ENCODE assay signal across 25 cellular contexts in the genomic region with DNA sequence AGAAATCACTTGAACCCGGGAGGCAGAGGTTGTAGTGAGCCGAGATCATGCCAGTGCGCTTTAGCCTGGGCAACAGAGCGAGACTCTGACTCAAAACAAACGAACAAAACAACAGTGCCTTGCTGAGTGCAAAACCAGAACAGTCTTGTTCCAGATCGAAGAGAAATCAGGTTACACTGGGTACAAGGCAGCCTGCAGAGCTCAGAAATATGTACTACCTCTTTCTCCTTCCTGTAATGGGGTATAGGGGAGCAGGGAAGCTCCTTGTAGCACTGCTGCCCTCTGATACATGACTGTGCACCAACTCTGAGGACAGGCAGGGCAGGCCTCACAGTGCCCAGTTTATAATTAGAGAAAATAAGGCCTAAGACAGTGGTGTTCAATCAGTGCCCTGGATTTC. TPM values are rescaled to one million over a fixed set of nuclear protein-coding genes. Genes with fewer than 3 reads are reported as not detected.
A peak's percentile ranks its signal among the peaks of the same experiment; 100 is the strongest.
DNase-seq lines count a peak whose midpoint lies in the region; ATAC-seq, FAIRE-seq and TF ChIP-seq lines count a peak whose summit lies in the region.
"Had no signal": no experiment of that assay in that cellular context is flagged by ENCODE, and none has a peak within 500 bp of the region (broad histone marks: within the 10 kb centered on the region; RNA-seq: fewer than 3 reads in every experiment).

No MANE protein-coding gene starts in this region.

- H2BK15ac ChIP-seq in mesenchymal stem cell (ENCODE audit: low read depth, poor library complexity, severe bottlenecking) = no peak overlapping the region

- H2AK5ac ChIP-seq in mesenchymal stem cell (ENCODE audit: low read length, severe bottlenecking) = peak overlapping the region; percentile 5

- H3K9ac ChIP-seq in GM12878 (ENCODE audit: control insufficient read depth, insufficient read depth, low read length) (no peak overlapping the region), mesenchymal stem cell (ENCODE audit: low read length) (peak overlapping the region; percentile 20)

- no peaks in the 10 kb centered on the region for H3K9me3 ChIP-seq in GM12878 (replicated peaks; ENCODE audit: control insufficient read depth, insufficient read depth, low read length)
- no peaks in the 10 kb centered on the region for H3K9me3 ChIP-seq in mesenchymal stem cell (ENCODE audit: control insufficient read depth, low read length)
- H3K9me3 ChIP-seq in upper lobe of right lung = no peaks in the 10 kb centered on the region
- no peaks in the 10 kb centered on the region for H3K9me3 ChIP-seq in CD8-positive, alpha-beta T cell (ENCODE audit: low read length)
- H3K9me3 ChIP-seq: sigmoid colon, thyroid gland had no signal

- BruUV-seq in GM12878 (replicated peaks; lab: Mats Ljungman, UMichigan) = no TSS peak

- peak overlapping the region in 1 of 2 experiments; percentile 69 for H3K4ac ChIP-seq in mesenchymal stem cell (ENCODE audit: low read depth in 1 of 2, low read length in 2 of 2)

- H3K18ac ChIP-seq in mesenchymal stem cell (ENCODE audit: low read depth in 1 of 2, low read length in 2 of 2) = peak overlapping the region; percentile 28 to 80

- peaks cover 7% of the 10 kb centered on the region for H3K27me3 Mint-ChIP-seq in HFFc6 (ENCODE audit: insufficient read depth)
- H3K27me3 Mint-ChIP-seq in CD8-positive, alpha-beta T cell (ENCODE audit: low read depth) = no peaks in the 10 kb centered on the region
- H3K27me3 Mint-ChIP-seq: activated CD4-positive, alpha-beta memory T cell treated with anti-CD3 and anti-CD28 coated beads for 36 hours; B cell; naive thymus-derived CD4-positive, alpha-beta T cell; T-cell had no signal

- no peak overlapping the region for H2BK12ac ChIP-seq in mesenchymal stem cell (ENCODE audit: low read length in 2 of 2)

- TF ChIP-seq RAD21 in GM12878 (IDR thresholded peaks at IDR 0.05; ENCODE audit: insufficient read depth, low read depth, low read length) = no peak

- H3K36me3 ChIP-seq in GM12878 (ENCODE audit: control insufficient read depth in 2 of 2, insufficient read depth in 2 of 2, low read length in 1 of 2) = no peaks in the 10 kb centered on the region
- H3K36me3 ChIP-seq in mesenchymal stem cell (ENCODE audit: control insufficient read depth in 1 of 2, insufficient read depth in 2 of 2, low read depth in 1 of 2, low read length in 2 of 2) = peaks cover 39 to 72% of the 10 kb centered on the region in 2 experiments
- peaks cover 84% of the 10 kb centered on the region for H3K36me3 ChIP-seq in upper lobe of right lung
- H3K36me3 ChIP-seq in CD8-positive, alpha-beta T cell (ENCODE audit: insufficient read depth, low read length) = peaks cover 13% of the 10 kb centered on the region

- no peak for TF ChIP-seq POLR2A in GM12878 (IDR thresholded peaks at IDR 0.05; ENCODE audit: low read depth, low read length)

- no peaks in the 10 kb centered on the region for H3K9me3 Mint-ChIP-seq in HFFc6
- no peaks in the 10 kb centered on the region for H3K9me3 Mint-ChIP-seq in CD8-positive, alpha-beta T cell
- H3K9me3 Mint-ChIP-seq: activated CD4-positive, alpha-beta memory T cell treated with anti-CD3 and anti-CD28 coated beads for 36 hours; T-cell had no signal

- 34% methylated on average over 6 of the region's 6 CpGs for WGBS in GM12878 (ENCODE audit: insufficient coverage, insufficient replicate concordance, low lambda C conversion rate, missing lambda C conversion rate)
- WGBS in mesenchymal stem cell = 98% methylated on average over 6 of the region's 6 CpGs

- peaks cover 64% of the 10 kb centered on the region for H3K36me3 Mint-ChIP-seq in HFFc6 (ENCODE audit: low read depth)
- peaks cover 77% of the 10 kb centered on the region for H3K36me3 Mint-ChIP-seq in CD8-positive, alpha-beta T cell

- intact Hi-C loops in GM12878 (cut with micrococcal nuclease; ENCODE audit: unreplicated experiment) (no loop called here), upper lobe of right lung (cut with DNase I) (no loop called here)
- intact Hi-C loops in CD8-positive, alpha-beta T cell (cut with DNase I, micrococcal nuclease) = no loop called here

- in situ Hi-C loops in GM12878 (cut with MboI) = no loop called here

- H2BK5ac ChIP-seq in mesenchymal stem cell (ENCODE audit: low read depth, low read length, poor library complexity, severe bottlenecking) = no peak overlapping the region

- peak overlapping the region; percentile 66 for H2AFZ ChIP-seq in GM12878 (ENCODE audit: control insufficient read depth, low read depth, low read length)
- H2AFZ ChIP-seq in mesenchymal stem cell (ENCODE audit: low read depth, low read length) = no peak overlapping the region

- H3K27ac ChIP-seq in GM12878 (ENCODE audit: control insufficient read depth, insufficient read depth) = no peak overlapping the region
- H3K27ac ChIP-seq in mesenchymal stem cell (ENCODE audit: low read length, poor library complexity, severe bottlenecking) = no peak overlapping the region
- H3K27ac ChIP-seq in upper lobe of right lung = no peak overlapping the region
- H3K27ac ChIP-seq in CD8-positive, alpha-beta T cell (ENCODE audit: low read depth, low read length) = no peak overlapping the region
- H3K27ac ChIP-seq: sigmoid colon had no signal

- H3K4me3 ChIP-seq in GM12878 = no peak overlapping the region
- no peak overlapping the region for H3K4me3 ChIP-seq in mesenchymal stem cell (ENCODE audit: insufficient read depth in 1 of 2, low read depth in 1 of 2, low read length in 2 of 2)
- no peak overlapping the region for H3K4me3 ChIP-seq in upper lobe of right lung
- H3K4me3 ChIP-seq in CD8-positive, alpha-beta T cell (ENCODE audit: low read depth, low read length) = no peak overlapping the region
- H3K4me3 ChIP-seq: lung, sigmoid colon, thyroid gland had no signal

- no peak overlapping the region for H3K14ac ChIP-seq in mesenchymal stem cell (ENCODE audit: low read length in 2 of 2)

- H3K27me3 ChIP-seq in GM12878 (replicated peaks in 1 of 2; ENCODE audit: control insufficient read depth in 2 of 2, insufficient read depth in 2 of 2, low read length in 1 of 2) (no peaks in the 10 kb centered on the region), mesenchymal stem cell (ENCODE audit: control insufficient read depth in 1 of 2, insufficient read depth in 1 of 2, low read length in 2 of 2) (no peaks in the 10 kb centered on the region), upper lobe of right lung (no peaks in the 10 kb centered on the region)
- no peaks in the 10 kb centered on the region for H3K27me3 ChIP-seq in CD8-positive, alpha-beta T cell (ENCODE audit: insufficient read depth, low read length)
- H3K27me3 ChIP-seq: foreskin keratinocyte, sigmoid colon, thyroid gland had no signal

- POLR2A ChIA-PET in GM12878 (lab: Charles Lee) = interaction anchor here (0.6 kb wide), 1 partner anchor 305 kb away, joined by 4 read pairs; no protein-coding TSS in a partner anchor
- POLR2A ChIA-PET in CD8-positive, alpha-beta T cell (lab: Charles Lee) = no interaction called here

- peaks cover 6% of the 10 kb centered on the region for H3K79me1 ChIP-seq in mesenchymal stem cell (replicated peaks; ENCODE audit: low read length, poor library complexity, severe bottlenecking)

- H4K20me1 ChIP-seq in GM12878 (ENCODE audit: control insufficient read depth, insufficient read depth) = no peaks in the 10 kb centered on the region

- FAIRE-seq in GM12878 (lab: Jason Lieb, UNC) = no peak
- FAIRE-seq: bronchial epithelial cell, GM18507, islet of Langerhans had no signal

- DNase-seq in HFFc6 = no peak
- DNase-seq in GM12878 (ENCODE audit: low read depth, low spot score) = peak; percentile 2
- no peak for DNase-seq in mesenchymal stem cell
- peak; percentile 13 for DNase-seq in upper lobe of right lung
- DNase-seq in NCI-H226 = no peak
- no peak for DNase-seq in T-helper 1 cell
- no peak for DNase-seq in CD8-positive, alpha-beta T cell
- DNase-seq: activated CD4-positive, alpha-beta memory T cell treated with anti-CD3 and anti-CD28 coated beads for 36 hours; activated gamma-delta T cell treated with Interleukin-2 at 50 U/mL for 16 hours; activated T-cell treated with anti-CD3 and anti-CD28 coated beads for 4 hours; foreskin keratinocyte; hippocampal formation; naive thymus-derived CD4-positive, alpha-beta T cell; NCI-H1436; NCI-H2171; SHP77 treated with DMSO at 0.1 percent for 48 hours; stimulated activated naive CD4-positive, alpha-beta T cell; T-cell had no signal

- H3K4me1 Mint-ChIP-seq in HFFc6 (ENCODE audit: low read depth) = peaks cover 68% of the 10 kb centered on the region
- H3K4me1 Mint-ChIP-seq in CD8-positive, alpha-beta T cell (ENCODE audit: low read depth) = no peaks in the 10 kb centered on the region
- H3K4me1 Mint-ChIP-seq: naive thymus-derived CD4-positive, alpha-beta T cell; T-cell had no signal

- peak overlapping the region; percentile 85 for H4K91ac ChIP-seq in mesenchymal stem cell (ENCODE audit: low read length)

- CTCF ChIA-PET in GM12878 (lab: Yijun Ruan, JAX) = interaction anchor here (1.6 kb wide), 1 partner anchor 34 kb away, joined by 4 read pairs; no protein-coding TSS in a partner anchor
- CTCF ChIA-PET in CD8-positive, alpha-beta T cell (lab: Charles Lee) = no interaction called here

- H3K27ac Mint-ChIP-seq in HFFc6 = peak overlapping the region; percentile 88
- no peak overlapping the region for H3K27ac Mint-ChIP-seq in CD8-positive, alpha-beta T cell
- H3K27ac Mint-ChIP-seq: activated CD4-positive, alpha-beta memory T cell treated with anti-CD3 and anti-CD28 coated beads for 36 hours; B cell; T-cell had no signal

- TF ChIP-seq CTCF in HFFc6 (IDR thresholded peaks at IDR 0.05) (no peak), GM12878 (IDR thresholded peaks at IDR 0.05 in 2 of 3, conservative IDR thresholded peaks at IDR 0.05 in 1 of 3; ENCODE audit: control insufficient read depth in 2 of 3, extremely low read depth in 1 of 3, insufficient read depth in 1 of 3, low read depth in 3 of 3, low read length in 3 of 3) (no peak), upper lobe of right lung (IDR thresholded peaks at IDR 0.05) (no peak)
- TF ChIP-seq CTCF in CD8-positive, alpha-beta T cell (IDR thresholded peaks at IDR 0.05) = no peak

- no peak for TF ChIP-seq EP300 in GM12878 (IDR thresholded peaks at IDR 0.05; ENCODE audit: borderline replicate concordance in 1 of 2, control insufficient read depth in 1 of 2, low read depth in 2 of 2, low read length in 2 of 2)

- H4K8ac ChIP-seq in mesenchymal stem cell (ENCODE audit: low read length) = peak overlapping the region; percentile 19

- ATAC-seq in GM12878 = peak; percentile 31; the same call in 1 of the 3 replicates
- ATAC-seq in upper lobe of right lung = peak; percentile 58
- no peak for ATAC-seq in CD8-positive, alpha-beta T cell
- ATAC-seq: foreskin keratinocyte; naive thymus-derived CD4-positive, alpha-beta T cell; T-cell had no signal

- peak overlapping the region in 1 of 2 experiments; percentile 16 for H3K23ac ChIP-seq in mesenchymal stem cell (ENCODE audit: low read length in 2 of 2)

- H3K4me1 ChIP-seq in GM12878 (ENCODE audit: control insufficient read depth, insufficient read depth, low read length) (peaks cover 7% of the 10 kb centered on the region; the same call in 1 of the 2 replicates), mesenchymal stem cell (ENCODE audit: control insufficient read depth, insufficient read depth, low read depth, low read length) (peaks cover 8% of the 10 kb centered on the region), upper lobe of right lung (peaks cover 6% of the 10 kb centered on the region)
- no peaks in the 10 kb centered on the region for H3K4me1 ChIP-seq in CD8-positive, alpha-beta T cell (ENCODE audit: insufficient read depth, low read length)
- H3K4me1 ChIP-seq: sigmoid colon had no signal

- SMC1A ChIA-PET in GM12878 (lab: Charles Lee; ENCODE audit: uncharacterized antibody, unreplicated experiment) = interaction anchor here (0.6 kb wide), 1 partner anchor 122 kb away, joined by 3 read pairs; no protein-coding TSS in a partner anchor

- RAD21 ChIA-PET in GM12878 (lab: Charles Lee; ENCODE audit: unreplicated experiment) = no interaction called here

- no peak overlapping the region for H2BK120ac ChIP-seq in mesenchymal stem cell (ENCODE audit: low read depth, low read length)

- H3K4me2 ChIP-seq in GM12878 (ENCODE audit: control insufficient read depth, insufficient read depth) (no peak overlapping the region), mesenchymal stem cell (ENCODE audit: low read length, poor library complexity, severe bottlenecking) (no peak overlapping the region)

- peak overlapping the region; percentile 22; the same call in 1 of the 2 replicates for H3K4me3 Mint-ChIP-seq in HFFc6
- no peak overlapping the region for H3K4me3 Mint-ChIP-seq in CD8-positive, alpha-beta T cell
- H3K4me3 Mint-ChIP-seq: activated CD4-positive, alpha-beta memory T cell treated with anti-CD3 and anti-CD28 coated beads for 36 hours; B cell; naive thymus-derived CD4-positive, alpha-beta T cell; T-cell had no signal

- H3K79me2 ChIP-seq in GM12878 (ENCODE audit: control insufficient read depth, insufficient read depth, low read length) = no peaks in the 10 kb centered on the region

RNA-seq across cellular contexts. Expression of a gene that starts 24.7 kb away (rescaled TPM):
- 10 to 100 TPM; 31.9 to 39.4 (median 36.5) TPM for total RNA-seq in HFFc6 (2021; fragmentation: NEBNext Ultra II Directional; extraction: Animal tissue kit (Norgen Biotek cat#: 25700))
- 2.2 and 2.3 TPM in 2 replicates for total RNA-seq in GM12878 (2013; cell fraction: nucleolus; rRNA removed)
- total RNA-seq in GM12878 (2014; rRNA removed) = 1.1 and 1.2 TPM in 2 replicates
- 0.32 and 0.67 TPM in 2 replicates for total RNA-seq in GM12878 (2014; rRNA removed; fragmentation: Illumina TruSeq; extraction: Trizol)
- total RNA-seq in GM12878 (2021) = 1.2 and 1.4 TPM in 2 replicates
- 0.39 TPM for polyA plus RNA-seq in GM12878 (2011; ENCODE audit: low read depth)
- polyA plus RNA-seq in GM12878 (2011; rRNA removed) = 0.46 and 1.1 TPM in 2 replicates
- polyA plus RNA-seq in GM12878 (2011; cell fraction: cytosol; rRNA removed) = 1.5 and 1.9 TPM in 2 replicates
- polyA plus RNA-seq in GM12878 (2011; cell fraction: nucleus; rRNA removed) = 3.7 and 4.4 TPM in 2 replicates
- polyA plus RNA-seq in GM12878 (2012) = 1.0 and 1.1 TPM in 2 replicates
- 0.37 and 0.41 TPM in 2 replicates for polyA plus RNA-seq in GM12878 (2014; fragmentation: Illumina TruSeq; extraction: Trizol)
- polyA plus RNA-seq in GM12878 (2014; fragmentation: Nextera tagmentation; extraction: Ambion mirVana) = under 1 TPM; 0.04 to 0.06 TPM
- 1.2 and 1.4 TPM in 2 replicates for polyA plus RNA-seq in GM12878 (2014; rRNA removed)
- polyA plus RNA-seq in GM12878 (2016; fragmentation: Nextera tagmentation; extraction: Ambion mirVana) = 1 to 10 TPM; 1.0 to 1.6 TPM
- polyA minus RNA-seq in GM12878 (2011; rRNA and poly(A)+ RNA removed) = 1.5 and 2.2 TPM in 2 replicates
- 1.7 TPM in 1 of 2 replicates, not detected in the other for polyA minus RNA-seq in GM12878 (2011; cell fraction: cytosol; rRNA and poly(A)+ RNA removed)
- 0.97 and 3.1 TPM in 2 replicates for polyA minus RNA-seq in GM12878 (2011; cell fraction: nucleus; rRNA and poly(A)+ RNA removed)
- 28.4 TPM for polyA plus RNA-seq in mesenchymal stem cell (2013, experiment 1 of 2)
- 27.5 TPM for polyA plus RNA-seq in mesenchymal stem cell (2013, experiment 2 of 2)
- 71.8 TPM for total RNA-seq in upper lobe of right lung
- total RNA-seq in CD8-positive, alpha-beta T cell = 1 to 10 TPM; 1.9 to 2.6 TPM

RNA-seq across cellular contexts. Expression of a gene that starts 38.4 kb away (rescaled TPM):
- 1 to 10 TPM in 3 of 6 experiments, under 1 TPM in 3; 0.84 to 2.4 (median 1.1) TPM for total RNA-seq in HFFc6 (2021; fragmentation: NEBNext Ultra II Directional; extraction: Animal tissue kit (Norgen Biotek cat#: 25700))
- 0.52 and 0.64 TPM in 2 replicates for total RNA-seq in GM12878 (2013; cell fraction: nucleolus; rRNA removed)
- total RNA-seq in GM12878 (2014; rRNA removed) = 4.1 and 4.7 TPM in 2 replicates
- total RNA-seq in GM12878 (2014; rRNA removed; fragmentation: Illumina TruSeq; extraction: Trizol) = 4.8 TPM in 2 replicates
- 4.8 and 4.9 TPM in 2 replicates for total RNA-seq in GM12878 (2021)
- polyA plus RNA-seq in GM12878 (2011; ENCODE audit: low read depth) = 1.0 TPM
- polyA plus RNA-seq in GM12878 (2011; rRNA removed) = 0.84 and 1.0 TPM in 2 replicates
- 1.2 and 1.3 TPM in 2 replicates for polyA plus RNA-seq in GM12878 (2011; cell fraction: cytosol; rRNA removed)
- 0.37 and 0.42 TPM in 2 replicates for polyA plus RNA-seq in GM12878 (2011; cell fraction: nucleus; rRNA removed)
- 1.7 and 1.8 TPM in 2 replicates for polyA plus RNA-seq in GM12878 (2012)
- polyA plus RNA-seq in GM12878 (2014; fragmentation: Illumina TruSeq; extraction: Trizol) = 5.0 and 5.5 TPM in 2 replicates
- polyA plus RNA-seq in GM12878 (2014; fragmentation: Nextera tagmentation; extraction: Ambion mirVana) = 1 to 10 TPM; 1.7 to 1.9 TPM
- 4.2 and 5.3 TPM in 2 replicates for polyA plus RNA-seq in GM12878 (2014; rRNA removed)
- 1 to 10 TPM; 2.4 to 2.8 TPM for polyA plus RNA-seq in GM12878 (2016; fragmentation: Nextera tagmentation; extraction: Ambion mirVana)
- polyA minus RNA-seq in GM12878 (2011; rRNA and poly(A)+ RNA removed) = 0.80 and 2.3 TPM in 2 replicates
- 0.53 TPM in 1 of 2 replicates, not detected in the other for polyA minus RNA-seq in GM12878 (2011; cell fraction: cytosol; rRNA and poly(A)+ RNA removed)
- polyA minus RNA-seq in GM12878 (2011; cell fraction: nucleus; rRNA and poly(A)+ RNA removed) = 0.12 and 0.19 TPM in 2 replicates
- 2.3 TPM for polyA plus RNA-seq in mesenchymal stem cell (2013, experiment 1 of 2)
- 2.3 TPM for polyA plus RNA-seq in mesenchymal stem cell (2013, experiment 2 of 2)
- total RNA-seq in upper lobe of right lung = 20.0 TPM
- total RNA-seq in CD8-positive, alpha-beta T cell = 1 to 10 TPM; 6.4 to 6.7 TPM

Comparison
In these comparisons a context has a peak if more than half of its experiments do, and no peak if none do; other contexts are left out.
1. DNase-seq: peak in GM12878 (single experiment) and upper lobe of right lung (single experiment); none in HFFc6 (single experiment), mesenchymal stem cell (single experiment), NCI-H226 (single experiment), T-helper 1 cell (0 of 5) and CD8-positive, alpha-beta T cell (0 of 7).
2. RNA of a gene that starts 24.7 kb away (total RNA-seq): 71.8 TPM in upper lobe of right lung (single experiment) and 31.9 to 39.4 TPM in HFFc6; 1.9 to 2.6 TPM in CD8-positive, alpha-beta T cell and 0.32 to 2.3 TPM in GM12878; every median in the first group is over 4 times any median in the second.